Comparison of ENCODE assay signal across 13 cellular contexts in genomic region chr13:77457989-77458388, GRCh38.
A peak's percentile ranks its signal among the peaks of the same experiment; 100 is the strongest.
DNase-seq lines count a peak whose midpoint lies in the region; TF ChIP-seq lines count a peak whose summit lies in the region.
"Had no signal": no experiment of that assay in that cellular context is flagged by ENCODE, and none has a peak within 500 bp of the region (broad histone marks: within the 10 kb centered on the region; RNA-seq: fewer than 3 reads in every experiment).

No MANE protein-coding gene starts in this region.

- TF ChIP-seq EP300 in neural cell (conservative IDR thresholded peaks at IDR 0.05; ENCODE audit: poor library complexity, severe bottlenecking), result no peak

- H3K27me3 ChIP-seq in neural cell (ENCODE audit: insufficient read depth, low read depth, low read length) (no peaks in the 10 kb centered on the region), left ventricle myocardium inferior (ENCODE audit: low read depth) (peaks cover 11% of the 10 kb centered on the region), mesendoderm (ENCODE audit: insufficient read depth, low read length, poor library complexity) (no peaks in the 10 kb centered on the region)

- no peak overlapping the region for H3K9ac ChIP-seq in neural cell (ENCODE audit: low read length)
- no peak overlapping the region for H3K9ac ChIP-seq in mesendoderm (ENCODE audit: low read length)
- H3K9ac ChIP-seq: GM23248 had no signal

- H3K4me2 ChIP-seq in neural cell (ENCODE audit: low read length) (no peak overlapping the region), mesendoderm (ENCODE audit: low read length) (no peak overlapping the region)
- H3K4me2 ChIP-seq: A549 had no signal

- no peak overlapping the region for H2BK15ac ChIP-seq in mesendoderm (replicated peaks; ENCODE audit: low read depth)

- H3K4me1 ChIP-seq in left ventricle myocardium inferior (no peaks in the 10 kb centered on the region), mesendoderm (ENCODE audit: control insufficient read depth, low read depth, low read length) (no peaks in the 10 kb centered on the region)
- H3K4me1 ChIP-seq: A549 had no signal

- TF ChIP-seq RAD21 in neural cell (conservative IDR thresholded peaks at IDR 0.05), result no peak

- no peak overlapping the region for H4K8ac ChIP-seq in mesendoderm (ENCODE audit: low read depth, low read length)

- H2BK120ac ChIP-seq in mesendoderm (ENCODE audit: low read depth, low read length), result no peak overlapping the region

- H3K79me2 ChIP-seq in neural cell (replicated peaks; ENCODE audit: insufficient read depth, low read length) (no peaks in the 10 kb centered on the region), mesendoderm (ENCODE audit: control insufficient read depth, insufficient read depth, low read length) (no peaks in the 10 kb centered on the region)

- H3K27ac ChIP-seq in neural cell (ENCODE audit: low read length) (peak overlapping the region; percentile 82), left ventricle myocardium inferior (replicated peaks) (no peak overlapping the region), mesendoderm (ENCODE audit: low read depth, low read length) (no peak overlapping the region)
- H3K27ac ChIP-seq: A549, GM23248 had no signal

- H2BK5ac ChIP-seq in mesendoderm (ENCODE audit: low read length), result no peak overlapping the region

- H3K18ac ChIP-seq in mesendoderm (ENCODE audit: low read length), result no peak overlapping the region

- no peaks in the 10 kb centered on the region for H3K9me3 ChIP-seq in neural cell (ENCODE audit: low read length)
- no peaks in the 10 kb centered on the region for H3K9me3 ChIP-seq in left ventricle myocardium inferior (replicated peaks)
- H3K9me3 ChIP-seq: A549 had no signal

- H3K36me3 ChIP-seq in neural cell (ENCODE audit: insufficient read depth, low read length), result no peaks in the 10 kb centered on the region
- no peaks in the 10 kb centered on the region for H3K36me3 ChIP-seq in left ventricle myocardium inferior
- no peaks in the 10 kb centered on the region for H3K36me3 ChIP-seq in mesendoderm (ENCODE audit: control insufficient read depth, insufficient read depth, low read length)

- intact Hi-C loops in left ventricle myocardium inferior (cut with micrococcal nuclease), result no loop called here

- no peak overlapping the region for H2AFZ ChIP-seq in neural cell (ENCODE audit: low read depth, low read length)
- H2AFZ ChIP-seq: GM23248 had no signal

- CTCF ChIA-PET in HEK293T (lab: Yijun Ruan, JAX), result interaction anchor here (1.7 kb wide), 1 partner anchor 20 kb away, joined by 8 read pairs; no protein-coding TSS in a partner anchor

- no peak overlapping the region for H3K4me3 ChIP-seq in neural cell (ENCODE audit: low read length)
- H3K4me3 ChIP-seq in left ventricle myocardium inferior, result no peak overlapping the region
- no peak overlapping the region for H3K4me3 ChIP-seq in mesendoderm (ENCODE audit: low read length)
- H3K4me3 ChIP-seq: A549, GM23248 had no signal

- H3K4ac ChIP-seq in mesendoderm (ENCODE audit: low read depth, low read length), result no peak overlapping the region

- H2AK5ac ChIP-seq in mesendoderm (ENCODE audit: low read length), result no peak overlapping the region

- no peak for DNase-seq in HEK293T (ENCODE audit: extremely low spot score)
- DNase-seq in NCI-H1417 treated with DMSO at 0.1 percent for 48 hours (lab: John Stamatoyannopoulos, UW), result peak; percentile 80
- DNase-seq in NCI-H69 (lab: John Stamatoyannopoulos, UW), result peak; percentile 50
- no peak for DNase-seq in D341Med (ENCODE audit: low spot score)
- DNase-seq in left ventricle myocardium inferior, result no peak
- DNase-seq in mesendoderm, result no peak
- DNase-seq: CD8-positive, alpha-beta T cell; COR-L47; GM23248; H7; IMR-90 had no signal

- no peaks in the 10 kb centered on the region for H4K20me1 ChIP-seq in neural cell (ENCODE audit: insufficient read depth)

- WGBS in mesendoderm (ENCODE audit: extremely low coverage, insufficient coverage, low lambda C conversion rate), result no CpG with 5 or more reads among the region's 3 CpGs

- TF ChIP-seq CTCF in neural cell (IDR thresholded peaks at IDR 0.05; ENCODE audit: poor library complexity, severe bottlenecking) (no peak), left ventricle myocardium inferior (IDR thresholded peaks at IDR 0.05; ENCODE audit: borderline replicate concordance) (no peak)

- POLR2A ChIA-PET in HEK293T (lab: Yijun Ruan, JAX), result interaction anchor here (1.3 kb wide), 1 partner anchor 129 kb away, joined by 3 read pairs; no protein-coding TSS in a partner anchor

- H3K9me2 ChIP-seq in neural cell (ENCODE audit: insufficient read depth, low read length), result no peaks in the 10 kb centered on the region

- no peaks in the 10 kb centered on the region for H3K79me1 ChIP-seq in mesendoderm (ENCODE audit: low read length)

- no peak overlapping the region for H4K5ac ChIP-seq in mesendoderm (ENCODE audit: low read length)

- H3F3A ChIP-seq in neural cell (ENCODE audit: insufficient read depth, low read length, poor library complexity, severe bottlenecking), result no peaks in the 10 kb centered on the region

- H3K56ac ChIP-seq in mesendoderm (ENCODE audit: low read length), result no peak overlapping the region

- H3K23ac ChIP-seq in mesendoderm (ENCODE audit: low read length), result no peak overlapping the region

TF ChIP-seq in HEK293T, 16 proteins besides CTCF, POLR2A, EP300 and RAD21:
- TF ChIP-seq PKNOX1 (IDR thresholded peaks at IDR 0.05), result peak; percentile 65
- no peak for TF ChIP-seq TARDBP (IDR thresholded peaks at IDR 0.05)
TF ChIP-seq in HEK293T: peak in this region for 1.

TF ChIP-seq in neural cell, 6 proteins besides CTCF, POLR2A, EP300 and RAD21:
- TF ChIP-seq EZH2 (IDR thresholded peaks at IDR 0.05; ENCODE audit: borderline replicate concordance, insufficient read depth, low read length, poor library complexity, severe bottlenecking), result no peak
- TF ChIP-seq POLR2AphosphoS5 (IDR thresholded peaks at IDR 0.05), result no peak
- TF ChIP-seq SMC3 (conservative IDR thresholded peaks at IDR 0.05; ENCODE audit: poor library complexity), result no peak
- TF ChIP-seq, protein P1, sequence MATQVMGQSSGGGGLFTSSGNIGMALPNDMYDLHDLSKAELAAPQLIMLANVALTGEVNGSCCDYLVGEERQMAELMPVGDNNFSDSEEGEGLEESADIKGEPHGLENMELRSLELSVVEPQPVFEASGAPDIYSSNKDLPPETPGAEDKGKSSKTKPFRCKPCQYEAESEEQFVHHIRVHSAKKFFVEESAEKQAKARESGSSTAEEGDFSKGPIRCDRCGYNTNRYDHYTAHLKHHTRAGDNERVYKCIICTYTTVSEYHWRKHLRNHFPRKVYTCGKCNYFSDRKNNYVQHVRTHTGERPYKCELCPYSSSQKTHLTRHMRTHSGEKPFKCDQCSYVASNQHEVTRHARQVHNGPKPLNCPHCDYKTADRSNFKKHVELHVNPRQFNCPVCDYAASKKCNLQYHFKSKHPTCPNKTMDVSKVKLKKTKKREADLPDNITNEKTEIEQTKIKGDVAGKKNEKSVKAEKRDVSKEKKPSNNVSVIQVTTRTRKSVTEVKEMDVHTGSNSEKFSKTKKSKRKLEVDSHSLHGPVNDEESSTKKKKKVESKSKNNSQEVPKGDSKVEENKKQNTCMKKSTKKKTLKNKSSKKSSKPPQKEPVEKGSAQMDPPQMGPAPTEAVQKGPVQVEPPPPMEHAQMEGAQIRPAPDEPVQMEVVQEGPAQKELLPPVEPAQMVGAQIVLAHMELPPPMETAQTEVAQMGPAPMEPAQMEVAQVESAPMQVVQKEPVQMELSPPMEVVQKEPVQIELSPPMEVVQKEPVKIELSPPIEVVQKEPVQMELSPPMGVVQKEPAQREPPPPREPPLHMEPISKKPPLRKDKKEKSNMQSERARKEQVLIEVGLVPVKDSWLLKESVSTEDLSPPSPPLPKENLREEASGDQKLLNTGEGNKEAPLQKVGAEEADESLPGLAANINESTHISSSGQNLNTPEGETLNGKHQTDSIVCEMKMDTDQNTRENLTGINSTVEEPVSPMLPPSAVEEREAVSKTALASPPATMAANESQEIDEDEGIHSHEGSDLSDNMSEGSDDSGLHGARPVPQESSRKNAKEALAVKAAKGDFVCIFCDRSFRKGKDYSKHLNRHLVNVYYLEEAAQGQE (IDR thresholded peaks at IDR 0.05; ENCODE audit: borderline replicate concordance), result no peak
- no peak for TF ChIP-seq MXI1 (conservative IDR thresholded peaks at IDR 0.05; ENCODE audit: poor library complexity, severe bottlenecking)
- no peak for TF ChIP-seq TAF1 (IDR thresholded peaks at IDR 0.05; ENCODE audit: low read depth)

Comparison
In these comparisons a context has a peak if more than half of its experiments do, and no peak if none do; other contexts are left out.
1. DNase-seq: peak in NCI-H1417 treated with DMSO at 0.1 percent for 48 hours (single experiment) and NCI-H69 (single experiment); none in HEK293T (single experiment), D341Med (single experiment), left ventricle myocardium inferior (single experiment) and mesendoderm (single experiment).